ENCODE assay signal across 1 cellular context in the genomic region with DNA sequence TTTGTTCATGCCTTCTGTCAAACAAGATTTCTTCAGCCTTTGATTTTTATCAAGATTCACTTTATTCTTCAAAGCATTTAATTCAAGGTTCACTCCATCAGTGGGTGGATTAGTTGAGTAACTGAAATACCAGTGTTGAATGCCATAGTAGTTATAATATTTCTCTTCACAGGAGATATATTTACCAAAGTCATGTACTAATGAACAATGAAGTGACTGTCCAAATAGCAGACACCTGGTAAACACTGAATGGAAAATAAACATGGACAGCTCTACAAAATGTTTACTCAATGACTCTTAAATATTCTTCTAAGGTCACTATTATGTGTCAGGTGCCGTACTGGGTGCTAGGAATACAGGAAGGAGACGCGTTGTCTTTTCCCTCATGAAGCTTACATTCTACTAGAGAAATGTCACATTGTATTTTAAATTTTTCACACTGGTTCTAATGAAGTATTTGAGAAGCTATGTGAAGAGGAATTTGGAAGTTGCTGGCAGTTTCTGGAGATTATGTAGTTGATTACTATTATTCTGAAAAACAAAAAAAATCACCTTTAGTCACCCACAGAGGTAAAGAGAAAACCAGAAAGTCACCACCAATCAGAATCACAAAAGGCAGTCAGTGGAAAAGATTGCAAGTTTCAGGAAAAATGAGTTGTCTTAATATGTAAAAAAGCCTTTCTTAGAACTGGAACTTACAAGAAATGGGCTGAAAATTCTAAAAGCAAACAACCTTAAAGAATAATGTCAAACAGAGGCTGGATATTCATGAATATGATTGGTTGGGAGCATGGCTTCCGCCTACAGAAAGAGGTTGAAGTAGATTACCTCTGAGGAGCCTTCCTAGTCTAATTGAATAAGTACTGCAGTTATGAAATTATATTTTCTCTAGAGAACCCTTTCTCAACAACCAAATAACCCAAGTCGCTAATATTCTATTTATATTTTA.
TF ChIP-seq lines count a peak whose summit lies in the region.

No MANE protein-coding gene starts in this region.

TF ChIP-seq in HepG2, 621 proteins besides CTCF, POLR2A, EP300 and RAD21 (continued from another document and continues in another):
- TF ChIP-seq, protein P1, sequence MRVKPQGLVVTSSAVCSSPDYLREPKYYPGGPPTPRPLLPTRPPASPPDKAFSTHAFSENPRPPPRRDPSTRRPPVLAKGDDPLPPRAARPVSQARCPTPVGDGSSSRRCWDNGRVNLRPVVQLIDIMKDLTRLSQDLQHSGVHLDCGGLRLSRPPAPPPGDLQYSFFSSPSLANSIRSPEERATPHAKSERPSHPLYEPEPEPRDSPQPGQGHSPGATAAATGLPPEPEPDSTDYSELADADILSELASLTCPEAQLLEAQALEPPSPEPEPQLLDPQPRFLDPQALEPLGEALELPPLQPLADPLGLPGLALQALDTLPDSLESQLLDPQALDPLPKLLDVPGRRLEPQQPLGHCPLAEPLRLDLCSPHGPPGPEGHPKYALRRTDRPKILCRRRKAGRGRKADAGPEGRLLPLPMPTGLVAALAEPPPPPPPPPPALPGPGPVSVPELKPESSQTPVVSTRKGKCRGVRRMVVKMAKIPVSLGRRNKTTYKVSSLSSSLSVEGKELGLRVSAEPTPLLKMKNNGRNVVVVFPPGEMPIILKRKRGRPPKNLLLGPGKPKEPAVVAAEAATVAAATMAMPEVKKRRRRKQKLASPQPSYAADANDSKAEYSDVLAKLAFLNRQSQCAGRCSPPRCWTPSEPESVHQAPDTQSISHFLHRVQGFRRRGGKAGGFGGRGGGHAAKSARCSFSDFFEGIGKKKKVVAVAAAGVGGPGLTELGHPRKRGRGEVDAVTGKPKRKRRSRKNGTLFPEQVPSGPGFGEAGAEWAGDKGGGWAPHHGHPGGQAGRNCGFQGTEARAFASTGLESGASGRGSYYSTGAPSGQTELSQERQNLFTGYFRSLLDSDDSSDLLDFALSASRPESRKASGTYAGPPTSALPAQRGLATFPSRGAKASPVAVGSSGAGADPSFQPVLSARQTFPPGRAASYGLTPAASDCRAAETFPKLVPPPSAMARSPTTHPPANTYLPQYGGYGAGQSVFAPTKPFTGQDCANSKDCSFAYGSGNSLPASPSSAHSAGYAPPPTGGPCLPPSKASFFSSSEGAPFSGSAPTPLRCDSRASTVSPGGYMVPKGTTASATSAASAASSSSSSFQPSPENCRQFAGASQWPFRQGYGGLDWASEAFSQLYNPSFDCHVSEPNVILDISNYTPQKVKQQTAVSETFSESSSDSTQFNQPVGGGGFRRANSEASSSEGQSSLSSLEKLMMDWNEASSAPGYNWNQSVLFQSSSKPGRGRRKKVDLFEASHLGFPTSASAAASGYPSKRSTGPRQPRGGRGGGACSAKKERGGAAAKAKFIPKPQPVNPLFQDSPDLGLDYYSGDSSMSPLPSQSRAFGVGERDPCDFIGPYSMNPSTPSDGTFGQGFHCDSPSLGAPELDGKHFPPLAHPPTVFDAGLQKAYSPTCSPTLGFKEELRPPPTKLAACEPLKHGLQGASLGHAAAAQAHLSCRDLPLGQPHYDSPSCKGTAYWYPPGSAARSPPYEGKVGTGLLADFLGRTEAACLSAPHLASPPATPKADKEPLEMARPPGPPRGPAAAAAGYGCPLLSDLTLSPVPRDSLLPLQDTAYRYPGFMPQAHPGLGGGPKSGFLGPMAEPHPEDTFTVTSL (CRISPR knock-in tag; IDR thresholded peaks at IDR 0.05; ENCODE audit: borderline replicate concordance): peak; percentile 63; the same call in 1 of the 2 replicates
- TF ChIP-seq ZNF333 (CRISPR knock-in tag; IDR thresholded peaks at IDR 0.05; ENCODE audit: borderline replicate concordance): no peak
- no peak for TF ChIP-seq YY1 (IDR thresholded peaks at IDR 0.05; ENCODE audit: insufficient read depth, insufficient replicate concordance, low read depth, low read length)
- no peak for TF ChIP-seq ATF7 (IDR thresholded peaks at IDR 0.05)
- no peak for TF ChIP-seq ATF7 (CRISPR knock-in tag; IDR thresholded peaks at IDR 0.05)
- no peak for TF ChIP-seq TGIF2 (CRISPR knock-in tag; IDR thresholded peaks at IDR 0.05)
- no peak for TF ChIP-seq HNF4G (IDR thresholded peaks at IDR 0.05; ENCODE audit: borderline replicate concordance, low read depth, low read length)
- no peak for TF ChIP-seq HNF4G (CRISPR knock-in tag; IDR thresholded peaks at IDR 0.05; ENCODE audit: borderline replicate concordance, low read depth)
- TF ChIP-seq, protein P2, sequence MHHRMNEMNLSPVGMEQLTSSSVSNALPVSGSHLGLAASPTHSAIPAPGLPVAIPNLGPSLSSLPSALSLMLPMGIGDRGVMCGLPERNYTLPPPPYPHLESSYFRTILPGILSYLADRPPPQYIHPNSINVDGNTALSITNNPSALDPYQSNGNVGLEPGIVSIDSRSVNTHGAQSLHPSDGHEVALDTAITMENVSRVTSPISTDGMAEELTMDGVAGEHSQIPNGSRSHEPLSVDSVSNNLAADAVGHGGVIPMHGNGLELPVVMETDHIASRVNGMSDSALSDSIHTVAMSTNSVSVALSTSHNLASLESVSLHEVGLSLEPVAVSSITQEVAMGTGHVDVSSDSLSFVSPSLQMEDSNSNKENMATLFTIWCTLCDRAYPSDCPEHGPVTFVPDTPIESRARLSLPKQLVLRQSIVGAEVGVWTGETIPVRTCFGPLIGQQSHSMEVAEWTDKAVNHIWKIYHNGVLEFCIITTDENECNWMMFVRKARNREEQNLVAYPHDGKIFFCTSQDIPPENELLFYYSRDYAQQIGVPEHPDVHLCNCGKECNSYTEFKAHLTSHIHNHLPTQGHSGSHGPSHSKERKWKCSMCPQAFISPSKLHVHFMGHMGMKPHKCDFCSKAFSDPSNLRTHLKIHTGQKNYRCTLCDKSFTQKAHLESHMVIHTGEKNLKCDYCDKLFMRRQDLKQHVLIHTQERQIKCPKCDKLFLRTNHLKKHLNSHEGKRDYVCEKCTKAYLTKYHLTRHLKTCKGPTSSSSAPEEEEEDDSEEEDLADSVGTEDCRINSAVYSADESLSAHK (CRISPR knock-in tag; IDR thresholded peaks at IDR 0.05; ENCODE audit: borderline replicate concordance): no peak
- TF ChIP-seq, protein P3, sequence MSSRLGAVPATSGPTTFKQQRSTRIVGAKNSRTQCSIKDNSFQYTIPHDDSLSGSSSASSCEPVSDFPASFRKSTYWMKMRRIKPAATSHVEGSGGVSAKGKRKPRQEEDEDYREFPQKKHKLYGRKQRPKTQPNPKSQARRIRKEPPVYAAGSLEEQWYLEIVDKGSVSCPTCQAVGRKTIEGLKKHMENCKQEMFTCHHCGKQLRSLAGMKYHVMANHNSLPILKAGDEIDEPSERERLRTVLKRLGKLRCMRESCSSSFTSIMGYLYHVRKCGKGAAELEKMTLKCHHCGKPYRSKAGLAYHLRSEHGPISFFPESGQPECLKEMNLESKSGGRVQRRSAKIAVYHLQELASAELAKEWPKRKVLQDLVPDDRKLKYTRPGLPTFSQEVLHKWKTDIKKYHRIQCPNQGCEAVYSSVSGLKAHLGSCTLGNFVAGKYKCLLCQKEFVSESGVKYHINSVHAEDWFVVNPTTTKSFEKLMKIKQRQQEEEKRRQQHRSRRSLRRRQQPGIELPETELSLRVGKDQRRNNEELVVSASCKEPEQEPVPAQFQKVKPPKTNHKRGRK (CRISPR knock-in tag; IDR thresholded peaks at IDR 0.05): no peak
- TF ChIP-seq, protein P4, sequence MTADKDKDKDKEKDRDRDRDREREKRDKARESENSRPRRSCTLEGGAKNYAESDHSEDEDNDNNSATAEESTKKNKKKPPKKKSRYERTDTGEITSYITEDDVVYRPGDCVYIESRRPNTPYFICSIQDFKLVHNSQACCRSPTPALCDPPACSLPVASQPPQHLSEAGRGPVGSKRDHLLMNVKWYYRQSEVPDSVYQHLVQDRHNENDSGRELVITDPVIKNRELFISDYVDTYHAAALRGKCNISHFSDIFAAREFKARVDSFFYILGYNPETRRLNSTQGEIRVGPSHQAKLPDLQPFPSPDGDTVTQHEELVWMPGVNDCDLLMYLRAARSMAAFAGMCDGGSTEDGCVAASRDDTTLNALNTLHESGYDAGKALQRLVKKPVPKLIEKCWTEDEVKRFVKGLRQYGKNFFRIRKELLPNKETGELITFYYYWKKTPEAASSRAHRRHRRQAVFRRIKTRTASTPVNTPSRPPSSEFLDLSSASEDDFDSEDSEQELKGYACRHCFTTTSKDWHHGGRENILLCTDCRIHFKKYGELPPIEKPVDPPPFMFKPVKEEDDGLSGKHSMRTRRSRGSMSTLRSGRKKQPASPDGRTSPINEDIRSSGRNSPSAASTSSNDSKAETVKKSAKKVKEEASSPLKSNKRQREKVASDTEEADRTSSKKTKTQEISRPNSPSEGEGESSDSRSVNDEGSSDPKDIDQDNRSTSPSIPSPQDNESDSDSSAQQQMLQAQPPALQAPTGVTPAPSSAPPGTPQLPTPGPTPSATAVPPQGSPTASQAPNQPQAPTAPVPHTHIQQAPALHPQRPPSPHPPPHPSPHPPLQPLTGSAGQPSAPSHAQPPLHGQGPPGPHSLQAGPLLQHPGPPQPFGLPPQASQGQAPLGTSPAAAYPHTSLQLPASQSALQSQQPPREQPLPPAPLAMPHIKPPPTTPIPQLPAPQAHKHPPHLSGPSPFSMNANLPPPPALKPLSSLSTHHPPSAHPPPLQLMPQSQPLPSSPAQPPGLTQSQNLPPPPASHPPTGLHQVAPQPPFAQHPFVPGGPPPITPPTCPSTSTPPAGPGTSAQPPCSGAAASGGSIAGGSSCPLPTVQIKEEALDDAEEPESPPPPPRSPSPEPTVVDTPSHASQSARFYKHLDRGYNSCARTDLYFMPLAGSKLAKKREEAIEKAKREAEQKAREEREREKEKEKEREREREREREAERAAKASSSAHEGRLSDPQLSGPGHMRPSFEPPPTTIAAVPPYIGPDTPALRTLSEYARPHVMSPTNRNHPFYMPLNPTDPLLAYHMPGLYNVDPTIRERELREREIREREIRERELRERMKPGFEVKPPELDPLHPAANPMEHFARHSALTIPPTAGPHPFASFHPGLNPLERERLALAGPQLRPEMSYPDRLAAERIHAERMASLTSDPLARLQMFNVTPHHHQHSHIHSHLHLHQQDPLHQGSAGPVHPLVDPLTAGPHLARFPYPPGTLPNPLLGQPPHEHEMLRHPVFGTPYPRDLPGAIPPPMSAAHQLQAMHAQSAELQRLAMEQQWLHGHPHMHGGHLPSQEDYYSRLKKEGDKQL (CRISPR knock-in tag; IDR thresholded peaks at IDR 0.05; ENCODE audit: low read depth): peak; percentile 56; the same call in 1 of the 2 replicates
- no peak for TF ChIP-seq EED (CRISPR knock-in tag; IDR thresholded peaks at IDR 0.05)
- no peak for TF ChIP-seq ZNF788 (CRISPR knock-in tag; IDR thresholded peaks at IDR 0.05; ENCODE audit: borderline replicate concordance)
- TF ChIP-seq ZNF510 (CRISPR knock-in tag; IDR thresholded peaks at IDR 0.05; ENCODE audit: low read depth): no peak
- TF ChIP-seq JUND (CRISPR knock-in tag; IDR thresholded peaks at IDR 0.05): no peak
- peak; percentile 29; the same call in 1 of the 2 replicates for TF ChIP-seq KAT8 (CRISPR knock-in tag; IDR thresholded peaks at IDR 0.05)
- TF ChIP-seq HMG20A (CRISPR knock-in tag; IDR thresholded peaks at IDR 0.05; ENCODE audit: borderline replicate concordance): peak; percentile 71; the same call in 1 of the 2 replicates
- no peak for TF ChIP-seq SOX6 (IDR thresholded peaks at IDR 0.05)
- peak; percentile 88 for TF ChIP-seq SOX6 (CRISPR knock-in tag; IDR thresholded peaks at IDR 0.05)
- TF ChIP-seq, protein P5, sequence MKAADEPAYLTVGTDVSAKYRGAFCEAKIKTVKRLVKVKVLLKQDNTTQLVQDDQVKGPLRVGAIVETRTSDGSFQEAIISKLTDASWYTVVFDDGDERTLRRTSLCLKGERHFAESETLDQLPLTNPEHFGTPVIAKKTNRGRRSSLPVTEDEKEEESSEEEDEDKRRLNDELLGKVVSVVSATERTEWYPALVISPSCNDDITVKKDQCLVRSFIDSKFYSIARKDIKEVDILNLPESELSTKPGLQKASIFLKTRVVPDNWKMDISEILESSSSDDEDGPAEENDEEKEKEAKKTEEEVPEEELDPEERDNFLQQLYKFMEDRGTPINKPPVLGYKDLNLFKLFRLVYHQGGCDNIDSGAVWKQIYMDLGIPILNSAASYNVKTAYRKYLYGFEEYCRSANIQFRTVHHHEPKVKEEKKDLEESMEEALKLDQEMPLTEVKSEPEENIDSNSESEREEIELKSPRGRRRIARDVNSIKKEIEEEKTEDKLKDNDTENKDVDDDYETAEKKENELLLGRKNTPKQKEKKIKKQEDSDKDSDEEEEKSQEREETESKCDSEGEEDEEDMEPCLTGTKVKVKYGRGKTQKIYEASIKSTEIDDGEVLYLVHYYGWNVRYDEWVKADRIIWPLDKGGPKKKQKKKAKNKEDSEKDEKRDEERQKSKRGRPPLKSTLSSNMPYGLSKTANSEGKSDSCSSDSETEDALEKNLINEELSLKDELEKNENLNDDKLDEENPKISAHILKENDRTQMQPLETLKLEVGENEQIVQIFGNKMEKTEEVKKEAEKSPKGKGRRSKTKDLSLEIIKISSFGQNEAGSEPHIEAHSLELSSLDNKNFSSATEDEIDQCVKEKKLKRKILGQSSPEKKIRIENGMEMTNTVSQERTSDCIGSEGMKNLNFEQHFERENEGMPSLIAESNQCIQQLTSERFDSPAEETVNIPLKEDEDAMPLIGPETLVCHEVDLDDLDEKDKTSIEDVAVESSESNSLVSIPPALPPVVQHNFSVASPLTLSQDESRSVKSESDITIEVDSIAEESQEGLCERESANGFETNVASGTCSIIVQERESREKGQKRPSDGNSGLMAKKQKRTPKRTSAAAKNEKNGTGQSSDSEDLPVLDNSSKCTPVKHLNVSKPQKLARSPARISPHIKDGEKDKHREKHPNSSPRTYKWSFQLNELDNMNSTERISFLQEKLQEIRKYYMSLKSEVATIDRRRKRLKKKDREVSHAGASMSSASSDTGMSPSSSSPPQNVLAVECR (CRISPR knock-in tag; IDR thresholded peaks at IDR 0.05; ENCODE audit: borderline replicate concordance): no peak
- TF ChIP-seq ZNF644 (CRISPR knock-in tag; IDR thresholded peaks at IDR 0.05; ENCODE audit: low read depth): peak; percentile 6; the same call in 1 of the 2 replicates
- no peak for TF ChIP-seq REXO4 (CRISPR knock-in tag; IDR thresholded peaks at IDR 0.05; ENCODE audit: borderline replicate concordance)
- peak; percentile 94; the same call in 1 of the 2 replicates for TF ChIP-seq KDM1A (CRISPR knock-in tag; IDR thresholded peaks at IDR 0.05)
- no peak for TF ChIP-seq ZNF101 (CRISPR knock-in tag; IDR thresholded peaks at IDR 0.05; ENCODE audit: borderline replicate concordance, low read depth)
- TF ChIP-seq, protein P6, sequence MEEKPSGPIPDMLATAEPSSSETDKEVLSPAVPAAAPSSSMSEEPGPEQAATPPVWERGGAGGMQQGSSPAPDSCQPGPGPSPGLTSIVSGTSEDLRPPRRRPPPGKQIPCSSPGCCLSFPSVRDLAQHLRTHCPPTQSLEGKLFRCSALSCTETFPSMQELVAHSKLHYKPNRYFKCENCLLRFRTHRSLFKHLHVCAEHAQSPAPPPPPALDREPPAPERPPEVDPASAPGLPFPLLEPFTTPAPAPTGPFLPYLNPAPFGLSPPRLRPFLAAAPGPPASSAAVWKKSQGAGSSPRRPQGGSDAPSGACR (CRISPR knock-in tag; IDR thresholded peaks at IDR 0.05): no peak
- no peak for TF ChIP-seq ARHGAP35 (CRISPR knock-in tag; IDR thresholded peaks at IDR 0.05; ENCODE audit: borderline replicate concordance)
- TF ChIP-seq FOXA3 (CRISPR knock-in tag; IDR thresholded peaks at IDR 0.05): peak; percentile 96
- no peak for TF ChIP-seq PAX8 (CRISPR knock-in tag; IDR thresholded peaks at IDR 0.05; ENCODE audit: borderline replicate concordance)
- no peak for TF ChIP-seq PHB2 (IDR thresholded peaks at IDR 0.05; ENCODE audit: partially characterized antibody)
- TF ChIP-seq, protein P7, sequence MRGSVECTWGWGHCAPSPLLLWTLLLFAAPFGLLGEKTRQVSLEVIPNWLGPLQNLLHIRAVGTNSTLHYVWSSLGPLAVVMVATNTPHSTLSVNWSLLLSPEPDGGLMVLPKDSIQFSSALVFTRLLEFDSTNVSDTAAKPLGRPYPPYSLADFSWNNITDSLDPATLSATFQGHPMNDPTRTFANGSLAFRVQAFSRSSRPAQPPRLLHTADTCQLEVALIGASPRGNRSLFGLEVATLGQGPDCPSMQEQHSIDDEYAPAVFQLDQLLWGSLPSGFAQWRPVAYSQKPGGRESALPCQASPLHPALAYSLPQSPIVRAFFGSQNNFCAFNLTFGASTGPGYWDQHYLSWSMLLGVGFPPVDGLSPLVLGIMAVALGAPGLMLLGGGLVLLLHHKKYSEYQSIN (CRISPR knock-in tag; IDR thresholded peaks at IDR 0.05; ENCODE audit: borderline replicate concordance): no peak
- TF ChIP-seq ZNF44 (CRISPR knock-in tag; IDR thresholded peaks at IDR 0.05): no peak
